1 cellular context compared by ENCODE assay signal in genomic region chr12:131132118-131132892, GRCh38.
TF ChIP-seq lines count a peak whose summit lies in the region.

No MANE protein-coding gene starts in this region.

TF ChIP-seq in HepG2, 621 proteins besides CTCF, POLR2A, EP300 and RAD21 (continued from another document):
- TF ChIP-seq ARID4A (CRISPR knock-in tag; IDR thresholded peaks at IDR 0.05; ENCODE audit: borderline replicate concordance) (no peak), ZNF567 (CRISPR knock-in tag; IDR thresholded peaks at IDR 0.05; ENCODE audit: borderline replicate concordance) (no peak), ZHX1 (CRISPR knock-in tag; IDR thresholded peaks at IDR 0.05; ENCODE audit: low read depth) (no peak), ERF (CRISPR knock-in tag; IDR thresholded peaks at IDR 0.05) (no peak), HDAC1 (CRISPR knock-in tag; IDR thresholded peaks at IDR 0.05) (peak; percentile 35; the same call in 1 of the 2 replicates), STAT5B (CRISPR knock-in tag; IDR thresholded peaks at IDR 0.05) (no peak), DNMT3B (CRISPR knock-in tag; conservative IDR thresholded peaks at IDR 0.05) (no peak), ZFY (CRISPR knock-in tag; IDR thresholded peaks at IDR 0.05) (peak; percentile 49; the same call in 1 of the 2 replicates), ZNF597 (CRISPR knock-in tag; IDR thresholded peaks at IDR 0.05) (no peak), CEBPG (CRISPR knock-in tag; IDR thresholded peaks at IDR 0.05) (0 out of 2 replicates have a peak, but pooled peaks have one; percentile 18), RERE (CRISPR knock-in tag; IDR thresholded peaks at IDR 0.05; ENCODE audit: low read depth) (no peak), ZNF17 (CRISPR knock-in tag; IDR thresholded peaks at IDR 0.05) (no peak), DNMT1 (CRISPR knock-in tag; IDR thresholded peaks at IDR 0.05) (peak; percentile 74; the same call in 1 of the 2 replicates), THRA (CRISPR knock-in tag; IDR thresholded peaks at IDR 0.05; ENCODE audit: borderline replicate concordance) (0 out of 2 replicates have a peak, but pooled peaks have one; percentile 27), ZZZ3 (CRISPR knock-in tag; IDR thresholded peaks at IDR 0.05; ENCODE audit: borderline replicate concordance) (no peak), ZNF558 (CRISPR knock-in tag; IDR thresholded peaks at IDR 0.05; ENCODE audit: borderline replicate concordance) (no peak), PATZ1 (CRISPR knock-in tag; IDR thresholded peaks at IDR 0.05) (0 out of 2 replicates have a peak, but pooled peaks have one; percentile 32), RFX1 (IDR thresholded peaks at IDR 0.05) (no peak), ZBTB37 (CRISPR knock-in tag; IDR thresholded peaks at IDR 0.05) (no peak), ZNF501 (CRISPR knock-in tag; IDR thresholded peaks at IDR 0.05) (peak; percentile 77), SMC3 (IDR thresholded peaks at IDR 0.05; ENCODE audit: low read length) (peak; percentile 62; the same call in 1 of the 2 replicates), HIVEP1 (CRISPR knock-in tag; IDR thresholded peaks at IDR 0.05) (0 out of 2 replicates have a peak, but pooled peaks have one; percentile 48), SOX6 (IDR thresholded peaks at IDR 0.05) (no peak), SOX6 (CRISPR knock-in tag; IDR thresholded peaks at IDR 0.05) (0 out of 2 replicates have a peak, but pooled peaks have one; percentile 13), ZBED4 (CRISPR knock-in tag; IDR thresholded peaks at IDR 0.05; ENCODE audit: borderline replicate concordance) (no peak), HMG20B (CRISPR knock-in tag; conservative IDR thresholded peaks at IDR 0.05) (no peak), ATF1 (CRISPR knock-in tag; IDR thresholded peaks at IDR 0.05) (no peak), ZNF773 (CRISPR knock-in tag; IDR thresholded peaks at IDR 0.05; ENCODE audit: borderline replicate concordance) (no peak), FOXK2 (IDR thresholded peaks at IDR 0.05) (no peak), ZFX (CRISPR knock-in tag; IDR thresholded peaks at IDR 0.05; ENCODE audit: low read depth) (peak; percentile 55; the same call in 1 of the 2 replicates), SMARCC2 (IDR thresholded peaks at IDR 0.05) (no peak), YEATS4 (CRISPR knock-in tag; IDR thresholded peaks at IDR 0.05; ENCODE audit: borderline replicate concordance) (no peak), ATF4 (CRISPR knock-in tag; IDR thresholded peaks at IDR 0.05) (0 out of 4 replicates have a peak, but pooled peaks of 1 of the 2 experiments have one; percentile 27)
